In the genomic region with DNA sequence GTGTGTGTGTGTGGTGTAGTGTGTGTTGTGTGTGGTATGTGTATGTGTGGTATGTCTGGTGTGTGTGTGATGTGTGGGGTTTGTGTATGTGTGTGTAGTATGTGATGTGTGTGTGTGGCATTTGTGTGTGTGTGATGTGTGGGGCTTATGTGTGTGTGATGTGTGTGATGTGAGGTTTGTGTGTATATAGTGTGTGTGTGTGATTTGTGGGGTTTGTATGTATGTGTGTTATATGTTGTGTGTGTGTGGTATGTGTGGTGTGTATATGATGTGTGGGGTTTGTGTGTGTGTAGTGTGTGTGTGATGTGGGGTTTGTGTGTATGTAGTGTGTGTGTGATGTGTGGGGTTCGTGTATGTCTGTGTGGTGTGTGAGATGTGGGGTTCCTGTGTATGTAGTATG, we compare ENCODE assay signal across 23 cellular contexts. TPM values are rescaled to one million over a fixed set of nuclear protein-coding genes. Genes with fewer than 3 reads are reported as not detected.
"Had no signal": no experiment of that assay in that cellular context is flagged by ENCODE, and none has a peak within 500 bp of the region (broad histone marks: within the 10 kb centered on the region; RNA-seq: fewer than 3 reads in every experiment).

No MANE protein-coding gene starts in this region.

- H3K9me3 ChIP-seq: body of pancreas, colonic mucosa, prostate gland, right atrium auricular region had no signal

- H3K36me3 Mint-ChIP-seq: activated naive CD8-positive, alpha-beta T cell treated with anti-CD3 and anti-CD28 coated beads for 36 hours; naive B cell; type B pancreatic cell had no signal

- FAIRE-seq: frontal cortex, kidney, small intestine had no signal

- H3K36me3 ChIP-seq: colonic mucosa, prostate gland, right atrium auricular region had no signal

- H3K4me1 Mint-ChIP-seq: activated naive CD8-positive, alpha-beta T cell treated with anti-CD3 and anti-CD28 coated beads for 36 hours; central memory CD8-positive, alpha-beta T cell; naive B cell; stimulated activated naive CD8-positive, alpha-beta T cell treated with anti-CD3 and anti-CD28 coated beads, Interleukin-15, amount 100 ng/mL, for 72 hours; T-helper 17 cell had no signal

- H3K9me3 Mint-ChIP-seq: activated naive CD8-positive, alpha-beta T cell treated with anti-CD3 and anti-CD28 coated beads for 36 hours; activated T-helper 1 cell treated with anti-CD3 and anti-CD28 coated beads, Interleukin-12 subunit alpha, Interleukin-12 subunit beta, Interleukin-2, Interleukin-4 antibody, amounts not matched to agents 30 ng/mL and 10 ng/mL and 1 ng/mL, durations not matched to agents 14 hours and 24 hours and 36 hours; central memory CD8-positive, alpha-beta T cell; naive B cell; neural crest cell; stimulated activated naive CD8-positive, alpha-beta T cell treated with anti-CD3 and anti-CD28 coated beads, Interleukin-15, amount 100 ng/mL, for 72 hours; type B pancreatic cell had no signal

- H3K4me3 Mint-ChIP-seq: activated naive CD8-positive, alpha-beta T cell treated with anti-CD3 and anti-CD28 coated beads for 36 hours; activated T-helper 1 cell treated with anti-CD3 and anti-CD28 coated beads, Interleukin-12 subunit alpha, Interleukin-12 subunit beta, Interleukin-2, Interleukin-4 antibody, amounts not matched to agents 30 ng/mL and 10 ng/mL and 1 ng/mL, durations not matched to agents 14 hours and 24 hours and 36 hours; central memory CD8-positive, alpha-beta T cell; naive B cell; neural crest cell; stimulated activated naive CD8-positive, alpha-beta T cell treated with anti-CD3 and anti-CD28 coated beads, Interleukin-15, amount 100 ng/mL, for 72 hours; T-helper 17 cell; type B pancreatic cell had no signal

- H3K27ac Mint-ChIP-seq: activated naive CD8-positive, alpha-beta T cell treated with anti-CD3 and anti-CD28 coated beads for 36 hours; activated T-helper 1 cell treated with anti-CD3 and anti-CD28 coated beads, Interleukin-12 subunit alpha, Interleukin-12 subunit beta, Interleukin-2, Interleukin-4 antibody, amounts not matched to agents 30 ng/mL and 10 ng/mL and 1 ng/mL, durations not matched to agents 14 hours and 24 hours and 36 hours; naive B cell; stimulated activated naive CD8-positive, alpha-beta T cell treated with anti-CD3 and anti-CD28 coated beads, Interleukin-15, amount 100 ng/mL, for 72 hours; T-helper 17 cell; type B pancreatic cell had no signal

- H3K4me1 ChIP-seq: body of pancreas, colonic mucosa, prostate gland had no signal

- DNase-seq: activated CD4-positive, alpha-beta T cell treated with anti-CD3 and anti-CD28 coated beads, Interleukin-2, amount 50 U/mL, for 48 hours; activated naive CD4-positive, alpha-beta T cell; activated naive CD8-positive, alpha-beta T cell treated with anti-CD3 and anti-CD28 coated beads for 36 hours; amygdala; body of pancreas; colonic mucosa; hypothalamus; naive B cell; small intestine; stimulated activated CD4-positive, alpha-beta T cell treated with anti-CD3 and anti-CD28 coated beads, Interleukin-4, amount 100 ng/mL, for 1 hour; stimulated activated naive CD8-positive, alpha-beta T cell treated with anti-CD3 and anti-CD28 coated beads, Interleukin-15, amount 100 ng/mL, for 72 hours; T-helper 17 cell had no signal

- ATAC-seq: body of pancreas; left lobe of liver; stimulated activated naive CD8-positive, alpha-beta T cell treated with anti-CD3 and anti-CD28 coated beads, Interleukin-15, amount 100 ng/mL, for 72 hours; T-helper 17 cell had no signal

- H3K27me3 ChIP-seq: body of pancreas, colonic mucosa, right atrium auricular region had no signal

- H3K27me3 Mint-ChIP-seq: activated naive CD8-positive, alpha-beta T cell treated with anti-CD3 and anti-CD28 coated beads for 36 hours; central memory CD8-positive, alpha-beta T cell had no signal

- H3K27ac ChIP-seq: body of pancreas, colonic mucosa, prostate gland had no signal

- H3K4me3 ChIP-seq: body of pancreas, colonic mucosa, prostate gland, right atrium auricular region had no signal

RNA-seq across cellular contexts. Expression of a gene that starts 9.4 kb away (rescaled TPM):
- total RNA-seq: lung microvascular endothelial cell, mononuclear cell had no signal
